Comparison of ENCODE assay signal across 33 cellular contexts in genomic region chr7:63029207-63029522, GRCh38.
"Had no signal": no experiment of that assay in that cellular context is flagged by ENCODE, and none has a peak within 500 bp of the region (broad histone marks: within the 10 kb centered on the region; RNA-seq: fewer than 3 reads in every experiment).

No MANE protein-coding gene starts in this region.

- H3K36me3 Mint-ChIP-seq: stimulated activated memory B cell treated with anti-CD40 and anti-IgM and Interleukin-4, amounts not matched to agents 10 μg/mL and 1 μg/mL and 100 μg/mL, for 72 hours had no signal

- H3K4me3 ChIP-seq: ovary, psoas muscle, right lobe of liver, sigmoid colon, suprapubic skin, testis, tibial artery, transverse colon, upper lobe of right lung, uterus had no signal

- H3K27me3 ChIP-seq: neutrophil, ovary, right lobe of liver, sigmoid colon, suprapubic skin, testis, tibial artery, transverse colon, upper lobe of right lung, uterus had no signal

- H3K27ac Mint-ChIP-seq: naive B cell; naive thymus-derived CD8-positive, alpha-beta T cell; natural killer cell treated with Interleukin-12 subunit alpha and Interleukin-12 subunit beta and Interleukin-15 and Interleukin-18, amount 100 ng/mL, for 72 hours; nephron progenitor cell; progenitor cell of endocrine pancreas; stimulated activated memory B cell treated with anti-CD40 and anti-IgM and Interleukin-4, amounts not matched to agents 10 μg/mL and 1 μg/mL and 100 μg/mL, for 72 hours; stimulated activated naive CD8-positive, alpha-beta T cell treated with anti-CD3 and anti-CD28 coated beads, Interleukin-15, amount 100 ng/mL, for 72 hours; type B pancreatic cell had no signal

- H3K9me3 Mint-ChIP-seq: nephron progenitor cell had no signal

- H3K27me3 Mint-ChIP-seq: naive B cell; natural killer cell treated with Interleukin-12 subunit alpha and Interleukin-12 subunit beta and Interleukin-15 and Interleukin-18, amount 100 ng/mL, for 72 hours; progenitor cell of endocrine pancreas; stimulated activated memory B cell treated with anti-CD40 and anti-IgM and Interleukin-4, amounts not matched to agents 10 μg/mL and 1 μg/mL and 100 μg/mL, for 72 hours; stimulated activated naive CD8-positive, alpha-beta T cell treated with anti-CD3 and anti-CD28 coated beads, Interleukin-15, amount 100 ng/mL, for 72 hours; type B pancreatic cell had no signal

- H3K4me1 Mint-ChIP-seq: naive B cell; naive thymus-derived CD8-positive, alpha-beta T cell; nephron progenitor cell; neural crest cell; stimulated activated memory B cell treated with anti-CD40 and anti-IgM and Interleukin-4, amounts not matched to agents 10 μg/mL and 1 μg/mL and 100 μg/mL, for 72 hours; stimulated activated naive CD8-positive, alpha-beta T cell treated with anti-CD3 and anti-CD28 coated beads, Interleukin-15, amount 100 ng/mL, for 72 hours had no signal

- H3K9me3 ChIP-seq: neutrophil, ovary, right lobe of liver, testis, transverse colon, uterus had no signal

- DNase-seq: naive B cell; naive thymus-derived CD8-positive, alpha-beta T cell; nephron progenitor cell; nucleus accumbens; ovary; posterior cingulate gyrus; psoas muscle; right cardiac atrium; sigmoid colon; small intestine; stimulated activated CD4-positive, alpha-beta T cell treated with anti-CD3 and anti-CD28 coated beads, Interleukin-15, amount 100 ng/mL, for 24 hours; stimulated activated CD4-positive, alpha-beta T cell treated with anti-CD3 and anti-CD28 coated beads, Interleukin-2, amount 100 ng/mL, for 24 hours; stimulated activated CD4-positive, alpha-beta T cell treated with anti-CD3 and anti-CD28 coated beads, Interleukin-2, amount 100 ng/mL, for 48 hours; stimulated activated CD4-positive, alpha-beta T cell treated with anti-CD3 and anti-CD28 coated beads, Interleukin-4, amount 100 ng/mL, for 24 hours; stimulated activated CD8-positive, alpha-beta memory T cell treated with anti-CD3 and anti-CD28 coated beads, Interleukin-4, amount 100 ng/mL, for 48 hours; stimulated activated naive CD4-positive, alpha-beta T cell; stimulated activated naive CD8-positive, alpha-beta T cell treated with anti-CD3 and anti-CD28 coated beads, Interleukin-15, amount 100 ng/mL, for 72 hours; stimulated activated naive CD8-positive, alpha-beta T cell treated with anti-CD3 and anti-CD28 coated beads, Interleukin-15, Interleukin-2, amounts not matched to agents 100 U/mL and 50 U/mL, for 24 hours; substantia nigra; testis; tibial artery; transverse colon; upper lobe of right lung; uterus had no signal

- H3K4me1 ChIP-seq: parathyroid adenoma, psoas muscle, right lobe of liver, sigmoid colon, suprapubic skin, tibial artery, transverse colon, upper lobe of right lung, uterus had no signal

- H3K4me3 Mint-ChIP-seq: naive B cell; naive thymus-derived CD8-positive, alpha-beta T cell; natural killer cell treated with Interleukin-12 subunit alpha and Interleukin-12 subunit beta and Interleukin-15 and Interleukin-18, amount 100 ng/mL, for 72 hours; nephron progenitor cell; neural crest cell; stimulated activated memory B cell treated with anti-CD40 and anti-IgM and Interleukin-4, amounts not matched to agents 10 μg/mL and 1 μg/mL and 100 μg/mL, for 72 hours; stimulated activated naive CD8-positive, alpha-beta T cell treated with anti-CD3 and anti-CD28 coated beads, Interleukin-15, amount 100 ng/mL, for 72 hours; type B pancreatic cell had no signal

- H3K27ac ChIP-seq: neutrophil, ovary, parathyroid adenoma, psoas muscle, right lobe of liver, sigmoid colon, suprapubic skin, tibial artery, transverse colon, upper lobe of right lung, uterus had no signal

- H3K36me3 ChIP-seq: neutrophil, ovary, right lobe of liver, sigmoid colon, suprapubic skin, tibial artery, transverse colon, upper lobe of right lung, uterus had no signal
